In the genomic region with DNA sequence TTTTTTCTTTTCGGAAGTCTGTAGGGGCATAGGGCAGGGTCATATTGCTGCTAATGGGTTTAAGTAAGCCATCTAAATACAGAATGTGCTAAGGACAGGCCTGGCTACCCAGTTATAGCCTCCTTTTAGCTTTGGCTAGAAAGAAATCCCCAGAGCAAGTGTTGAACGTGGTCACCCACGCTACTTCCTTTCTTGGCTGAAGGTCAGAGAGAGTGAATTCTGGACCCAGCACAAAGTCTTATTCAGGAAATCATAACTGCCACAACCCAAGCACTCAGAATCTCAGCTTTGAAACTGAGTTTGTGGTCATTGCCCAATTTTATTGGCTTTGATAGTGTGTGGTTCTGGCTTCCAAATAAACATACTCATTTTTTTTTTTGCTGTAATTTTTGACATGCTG, we compare ENCODE assay signal across 15 cellular contexts.
DNase-seq lines count a peak whose midpoint lies in the region; ATAC-seq and TF ChIP-seq lines count a peak whose summit lies in the region.
"Had no signal": no experiment of that assay in that cellular context is flagged by ENCODE, and none has a peak within 500 bp of the region (broad histone marks: within the 10 kb centered on the region; RNA-seq: fewer than 3 reads in every experiment).

No MANE protein-coding gene starts in this region.

- H3K9me3 ChIP-seq in left lung, result no peaks in the 10 kb centered on the region
- H3K9me3 ChIP-seq in aorta (ENCODE audit: control insufficient read depth, low read length), result no peaks in the 10 kb centered on the region
- H3K9me3 ChIP-seq: ovary had no signal

- no peaks in the 10 kb centered on the region for H3K27me3 ChIP-seq in left lung
- no peaks in the 10 kb centered on the region for H3K27me3 ChIP-seq in aorta (ENCODE audit: control insufficient read depth in 1 of 2, insufficient read depth in 2 of 2, low read length in 1 of 2)
- H3K27me3 ChIP-seq: ovary had no signal

- DNase-seq in Right ventricle myocardium inferior (ENCODE audit: missing footprints), result no peak
- no peak for DNase-seq in cardiac septum (ENCODE audit: low spot score)
- DNase-seq in cardiac fibroblast (ENCODE audit: low read depth in 2 of 2), result peak; percentile 45 to 88
- no peak for DNase-seq in left lung
- peak in 1 of 2 donors; percentile 44 for DNase-seq in aorta
- DNase-seq in NCI-H69 (lab: John Stamatoyannopoulos, UW), result no peak
- no peak for DNase-seq in SK-N-DZ (ENCODE audit: low spot score)
- DNase-seq: activated CD8-positive, alpha-beta T cell treated with anti-CD3 and anti-CD28 coated beads, Interleukin-2, amount 10 ng/mL, durations not matched to agents 7 days and 5 days; activated naive CD4-positive, alpha-beta T cell treated with Interleukin-2 at 50 U/mL for 16 hours; NCI-H187 treated with DMSO at 0.1 percent for 48 hours; ovary; stimulated activated CD4-positive, alpha-beta T cell treated with anti-CD3 and anti-CD28 coated beads, Interleukin-4, amount 100 ng/mL, for 24 hours; T-helper 2 cell had no signal

- H3K27ac ChIP-seq in left lung (no peak overlapping the region), aorta (ENCODE audit: low read depth in 1 of 2, low read length in 2 of 2) (peak overlapping the region in 1 of 2 donors; percentile 33)
- H3K27ac ChIP-seq: coronary artery, ovary had no signal

- H3K4me3 ChIP-seq in cardiac fibroblast (replicated peaks in 1 of 2; ENCODE audit: low read depth in 2 of 2, low read length in 2 of 2) (no peak overlapping the region), left lung (no peak overlapping the region), aorta (ENCODE audit: low read length in 2 of 2) (no peak overlapping the region)
- H3K4me3 ChIP-seq: coronary artery, ovary had no signal

- H3K36me3 ChIP-seq in left lung (no peaks in the 10 kb centered on the region), aorta (ENCODE audit: control insufficient read depth in 1 of 2, insufficient read depth in 2 of 2, low read length in 1 of 2) (no peaks in the 10 kb centered on the region)
- H3K36me3 ChIP-seq: ovary had no signal

- ATAC-seq in Right ventricle myocardium inferior (peak; percentile 84), left lung (peak; percentile 26), aorta (ENCODE audit: low FRiP score) (peak; percentile 66), GM21381 (IDR thresholded peaks at IDR 0.05; ENCODE audit: unreplicated experiment) (no peak)
- ATAC-seq: activated CD8-positive, alpha-beta T cell treated with anti-CD3 and anti-CD28 coated beads, Interleukin-2, amount 10 ng/mL, durations not matched to agents 7 days and 5 days had no signal

- H3K4me1 ChIP-seq in left lung, result peaks cover 0 to 16% of the 10 kb centered on the region in 2 donors
- peaks cover 3 to 5% of the 10 kb centered on the region in 2 donors for H3K4me1 ChIP-seq in aorta (ENCODE audit: control insufficient read depth in 1 of 2, insufficient read depth in 2 of 2, low read length in 2 of 2)

- intact Hi-C loops in Right ventricle myocardium inferior (cut with DNase I), result no loop called here
- intact Hi-C loops in cardiac septum (cut with DNase I), result no loop called here
- intact Hi-C loops in left lung (cut with DNase I), result no loop called here
- intact Hi-C loops in aorta (cut with DNase I), result no loop called here

- TF ChIP-seq CTCF in cardiac fibroblast (IDR thresholded peaks at IDR 0.05; ENCODE audit: low read depth, low read length) (no peak), left lung (IDR thresholded peaks at IDR 0.05) (no peak)

- WGBS in aorta, 2 donors, result 2% methylated on average over 3 of the region's 3 CpGs

Comparison
In these comparisons a context has a peak if more than half of its experiments do, and no peak if none do; other contexts are left out.
1. DNase-seq: peak in cardiac fibroblast (2 of 2); none in Right ventricle myocardium inferior (single experiment), cardiac septum (single experiment), left lung (0 of 2), NCI-H69 (single experiment) and SK-N-DZ (single experiment).